In the genomic region with DNA sequence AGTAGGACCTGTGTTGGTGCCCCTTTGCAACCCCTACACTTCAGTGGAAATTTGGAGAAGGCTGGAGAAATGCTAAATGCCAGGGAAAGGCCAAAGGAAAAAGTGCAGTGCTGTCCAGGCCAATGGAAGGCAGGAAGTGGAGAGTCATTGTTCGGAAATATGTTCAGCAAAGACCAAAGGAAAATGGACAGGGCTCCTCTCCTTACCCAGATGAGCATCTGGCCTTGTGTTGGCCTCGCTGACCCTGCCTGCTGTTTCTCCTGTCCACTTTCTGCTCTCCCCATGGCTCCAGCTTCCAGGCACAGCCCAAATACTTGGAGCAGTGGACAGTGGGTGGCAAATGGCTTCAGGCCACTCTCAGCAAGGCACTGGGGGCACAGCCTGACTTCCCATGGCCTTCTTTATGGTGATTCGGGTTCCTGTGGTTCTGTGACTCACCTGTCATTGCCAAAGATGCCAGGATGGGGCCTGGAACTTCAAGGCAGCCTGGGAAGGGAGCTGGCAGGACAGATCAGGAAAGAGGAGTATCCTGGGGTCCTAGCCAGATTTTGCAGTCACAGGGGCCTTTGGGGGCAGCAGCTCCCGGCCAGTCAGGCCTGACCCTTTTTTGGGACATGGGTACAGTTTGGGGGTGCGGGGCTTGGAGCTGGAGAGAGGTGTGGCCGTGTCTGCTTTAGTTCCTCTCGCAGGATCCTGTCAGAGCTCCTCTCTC, we compare ENCODE assay signal across 24 cellular contexts.
"Had no signal": no experiment of that assay in that cellular context is flagged by ENCODE, and none has a peak within 500 bp of the region (broad histone marks: within the 10 kb centered on the region; RNA-seq: fewer than 3 reads in every experiment).

No MANE protein-coding gene starts in this region.

- H3K9me3 ChIP-seq: breast epithelium had no signal

- H3K27ac ChIP-seq: breast epithelium, SK-N-MC, VCaP had no signal

- H3K4me3 ChIP-seq: breast epithelium, SK-N-MC had no signal

- H3K27me3 ChIP-seq: breast epithelium had no signal

- DNase-seq: activated CD4-positive, alpha-beta T cell treated with anti-CD3 and anti-CD28 coated beads for 36 hours; activated CD4-positive, alpha-beta T cell treated with anti-CD3 and anti-CD28 coated beads, Interleukin-2, amount 50 U/mL, for 1 hour; activated CD8-positive, alpha-beta memory T cell treated with anti-CD3 and anti-CD28 coated beads, Interleukin-2, amount 50 U/mL, for 48 hours; activated CD8-positive, alpha-beta T cell treated with anti-CD3 and anti-CD28 coated beads, Interleukin-2, amount 10 ng/mL, durations not matched to agents 7 days and 5 days; activated naive CD4-positive, alpha-beta T cell; activated T-cell treated with anti-CD3 and anti-CD28 coated beads, Interleukin-2, amount 50 U/mL, for 1 hour; aorta; IMR-90; Kasumi-1; KBM-7; NCI-H1048; NCI-H1930; NCI-H2171; NCI-H226; NCI-H526 treated with DMSO at 0.1 percent for 48 hours; NK-92 treated with Interleukin-12 subunit alpha and Interleukin-12 subunit beta, amount 100 ng/mL, for 24 hours; OCI-M1; RPMI8226; T-helper 1 cell had no signal

- H3K4me1 ChIP-seq: breast epithelium had no signal

- ATAC-seq: activated CD4-positive, alpha-beta T cell treated with anti-CD3 and anti-CD28 coated beads for 36 hours; activated CD8-positive, alpha-beta T cell treated with anti-CD3 and anti-CD28 coated beads, Interleukin-2, amount 10 ng/mL, durations not matched to agents 7 days and 5 days; Panc1; Right ventricle myocardium inferior had no signal

- H3K36me3 ChIP-seq: breast epithelium had no signal
